1 cellular context compared by ENCODE assay signal in the genomic region with DNA sequence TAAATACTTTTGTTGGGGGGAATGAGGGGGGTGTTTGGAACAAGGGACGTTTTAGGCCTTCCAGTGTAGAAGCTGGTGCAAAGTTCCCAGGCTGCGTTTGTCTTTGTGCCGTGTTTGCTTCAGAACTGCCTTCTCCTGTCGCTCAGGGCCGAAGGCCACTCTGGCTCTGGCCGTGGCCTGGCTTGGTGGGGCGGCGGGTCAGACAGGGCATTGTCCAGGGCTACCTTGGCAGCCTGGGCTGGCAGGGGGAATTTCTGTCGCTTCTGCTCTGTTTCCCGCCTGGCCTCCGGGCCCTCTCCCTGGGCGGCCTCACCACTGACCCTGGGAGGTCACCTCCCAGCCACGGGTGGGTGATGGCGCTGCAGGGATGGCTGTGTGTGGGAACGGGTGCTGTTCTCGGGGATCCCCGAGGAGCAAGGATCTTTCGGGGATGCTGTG.
TF ChIP-seq lines count a peak whose summit lies in the region.

No MANE protein-coding gene starts in this region.

TF ChIP-seq in HepG2, 621 proteins besides CTCF, POLR2A, EP300 and RAD21 (continued from another document):
- TF ChIP-seq, protein P1, sequence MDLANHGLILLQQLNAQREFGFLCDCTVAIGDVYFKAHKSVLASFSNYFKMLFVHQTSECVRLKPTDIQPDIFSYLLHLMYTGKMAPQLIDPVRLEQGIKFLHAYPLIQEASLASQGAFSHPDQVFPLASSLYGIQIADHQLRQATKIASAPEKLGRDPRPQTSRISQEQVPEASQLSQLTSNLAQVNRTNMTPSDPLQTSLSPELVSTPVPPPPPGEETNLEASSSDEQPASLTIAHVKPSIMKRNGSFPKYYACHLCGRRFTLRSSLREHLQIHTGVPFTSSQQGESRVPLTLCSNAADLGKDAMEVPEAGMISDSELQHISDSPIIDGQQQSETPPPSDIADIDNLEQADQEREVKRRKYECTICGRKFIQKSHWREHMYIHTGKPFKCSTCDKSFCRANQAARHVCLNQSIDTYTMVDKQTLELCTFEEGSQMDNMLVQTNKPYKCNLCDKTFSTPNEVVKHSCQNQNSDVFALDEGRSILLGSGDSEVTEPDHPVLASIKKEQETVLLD (CRISPR knock-in tag; IDR thresholded peaks at IDR 0.05; ENCODE audit: low read depth) = no peak
- TF ChIP-seq, protein P2, sequence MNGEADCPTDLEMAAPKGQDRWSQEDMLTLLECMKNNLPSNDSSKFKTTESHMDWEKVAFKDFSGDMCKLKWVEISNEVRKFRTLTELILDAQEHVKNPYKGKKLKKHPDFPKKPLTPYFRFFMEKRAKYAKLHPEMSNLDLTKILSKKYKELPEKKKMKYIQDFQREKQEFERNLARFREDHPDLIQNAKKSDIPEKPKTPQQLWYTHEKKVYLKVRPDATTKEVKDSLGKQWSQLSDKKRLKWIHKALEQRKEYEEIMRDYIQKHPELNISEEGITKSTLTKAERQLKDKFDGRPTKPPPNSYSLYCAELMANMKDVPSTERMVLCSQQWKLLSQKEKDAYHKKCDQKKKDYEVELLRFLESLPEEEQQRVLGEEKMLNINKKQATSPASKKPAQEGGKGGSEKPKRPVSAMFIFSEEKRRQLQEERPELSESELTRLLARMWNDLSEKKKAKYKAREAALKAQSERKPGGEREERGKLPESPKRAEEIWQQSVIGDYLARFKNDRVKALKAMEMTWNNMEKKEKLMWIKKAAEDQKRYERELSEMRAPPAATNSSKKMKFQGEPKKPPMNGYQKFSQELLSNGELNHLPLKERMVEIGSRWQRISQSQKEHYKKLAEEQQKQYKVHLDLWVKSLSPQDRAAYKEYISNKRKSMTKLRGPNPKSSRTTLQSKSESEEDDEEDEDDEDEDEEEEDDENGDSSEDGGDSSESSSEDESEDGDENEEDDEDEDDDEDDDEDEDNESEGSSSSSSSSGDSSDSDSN (CRISPR knock-in tag; IDR thresholded peaks at IDR 0.05) = peak; percentile 54
- TF ChIP-seq, protein P3, sequence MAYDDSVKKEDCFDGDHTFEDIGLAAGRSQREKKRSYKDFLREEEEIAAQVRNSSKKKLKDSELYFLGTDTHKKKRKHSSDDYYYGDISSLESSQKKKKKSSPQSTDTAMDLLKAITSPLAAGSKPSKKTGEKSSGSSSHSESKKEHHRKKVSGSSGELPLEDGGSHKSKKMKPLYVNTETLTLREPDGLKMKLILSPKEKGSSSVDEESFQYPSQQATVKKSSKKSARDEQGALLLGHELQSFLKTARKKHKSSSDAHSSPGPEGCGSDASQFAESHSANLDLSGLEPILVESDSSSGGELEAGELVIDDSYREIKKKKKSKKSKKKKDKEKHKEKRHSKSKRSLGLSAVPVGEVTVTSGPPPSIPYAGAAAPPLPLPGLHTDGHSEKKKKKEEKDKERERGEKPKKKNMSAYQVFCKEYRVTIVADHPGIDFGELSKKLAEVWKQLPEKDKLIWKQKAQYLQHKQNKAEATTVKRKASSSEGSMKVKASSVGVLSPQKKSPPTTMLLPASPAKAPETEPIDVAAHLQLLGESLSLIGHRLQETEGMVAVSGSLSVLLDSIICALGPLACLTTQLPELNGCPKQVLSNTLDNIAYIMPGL (CRISPR knock-in tag; IDR thresholded peaks at IDR 0.05; ENCODE audit: borderline replicate concordance in 1 of 2, low read depth in 1 of 2) = 0 out of 4 replicates have a peak, but pooled peaks of 1 of the 2 experiments have one; percentile 24
- TF ChIP-seq SALL1 (CRISPR knock-in tag; IDR thresholded peaks at IDR 0.05) (peak; percentile 47; the same call in 1 of the 2 replicates), ZNF644 (CRISPR knock-in tag; IDR thresholded peaks at IDR 0.05; ENCODE audit: low read depth) (no peak), RXRA (CRISPR knock-in tag; IDR thresholded peaks at IDR 0.05) (peak; percentile 41; the same call in 1 of the 2 replicates), TAF1 (CRISPR knock-in tag; IDR thresholded peaks at IDR 0.05) (peak; percentile 49; the same call in 1 of the 2 replicates), NFYB (CRISPR knock-in tag; IDR thresholded peaks at IDR 0.05) (no peak), ZNF563 (CRISPR knock-in tag; IDR thresholded peaks at IDR 0.05) (no peak), PHF8 (CRISPR knock-in tag; IDR thresholded peaks at IDR 0.05) (peak; percentile 38; the same call in 1 of the 2 replicates)
- TF ChIP-seq, protein P4, sequence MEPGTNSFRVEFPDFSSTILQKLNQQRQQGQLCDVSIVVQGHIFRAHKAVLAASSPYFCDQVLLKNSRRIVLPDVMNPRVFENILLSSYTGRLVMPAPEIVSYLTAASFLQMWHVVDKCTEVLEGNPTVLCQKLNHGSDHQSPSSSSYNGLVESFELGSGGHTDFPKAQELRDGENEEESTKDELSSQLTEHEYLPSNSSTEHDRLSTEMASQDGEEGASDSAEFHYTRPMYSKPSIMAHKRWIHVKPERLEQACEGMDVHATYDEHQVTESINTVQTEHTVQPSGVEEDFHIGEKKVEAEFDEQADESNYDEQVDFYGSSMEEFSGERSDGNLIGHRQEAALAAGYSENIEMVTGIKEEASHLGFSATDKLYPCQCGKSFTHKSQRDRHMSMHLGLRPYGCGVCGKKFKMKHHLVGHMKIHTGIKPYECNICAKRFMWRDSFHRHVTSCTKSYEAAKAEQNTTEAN (CRISPR knock-in tag; conservative IDR thresholded peaks at IDR 0.05) = no peak
- TF ChIP-seq, protein P5, sequence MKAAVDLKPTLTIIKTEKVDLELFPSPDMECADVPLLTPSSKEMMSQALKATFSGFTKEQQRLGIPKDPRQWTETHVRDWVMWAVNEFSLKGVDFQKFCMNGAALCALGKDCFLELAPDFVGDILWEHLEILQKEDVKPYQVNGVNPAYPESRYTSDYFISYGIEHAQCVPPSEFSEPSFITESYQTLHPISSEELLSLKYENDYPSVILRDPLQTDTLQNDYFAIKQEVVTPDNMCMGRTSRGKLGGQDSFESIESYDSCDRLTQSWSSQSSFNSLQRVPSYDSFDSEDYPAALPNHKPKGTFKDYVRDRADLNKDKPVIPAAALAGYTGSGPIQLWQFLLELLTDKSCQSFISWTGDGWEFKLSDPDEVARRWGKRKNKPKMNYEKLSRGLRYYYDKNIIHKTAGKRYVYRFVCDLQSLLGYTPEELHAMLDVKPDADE (CRISPR knock-in tag; IDR thresholded peaks at IDR 0.05) = no peak
- TF ChIP-seq, protein P6, sequence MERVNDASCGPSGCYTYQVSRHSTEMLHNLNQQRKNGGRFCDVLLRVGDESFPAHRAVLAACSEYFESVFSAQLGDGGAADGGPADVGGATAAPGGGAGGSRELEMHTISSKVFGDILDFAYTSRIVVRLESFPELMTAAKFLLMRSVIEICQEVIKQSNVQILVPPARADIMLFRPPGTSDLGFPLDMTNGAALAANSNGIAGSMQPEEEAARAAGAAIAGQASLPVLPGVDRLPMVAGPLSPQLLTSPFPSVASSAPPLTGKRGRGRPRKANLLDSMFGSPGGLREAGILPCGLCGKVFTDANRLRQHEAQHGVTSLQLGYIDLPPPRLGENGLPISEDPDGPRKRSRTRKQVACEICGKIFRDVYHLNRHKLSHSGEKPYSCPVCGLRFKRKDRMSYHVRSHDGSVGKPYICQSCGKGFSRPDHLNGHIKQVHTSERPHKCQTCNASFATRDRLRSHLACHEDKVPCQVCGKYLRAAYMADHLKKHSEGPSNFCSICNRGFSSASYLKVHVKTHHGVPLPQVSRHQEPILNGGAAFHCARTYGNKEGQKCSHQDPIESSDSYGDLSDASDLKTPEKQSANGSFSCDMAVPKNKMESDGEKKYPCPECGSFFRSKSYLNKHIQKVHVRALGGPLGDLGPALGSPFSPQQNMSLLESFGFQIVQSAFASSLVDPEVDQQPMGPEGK (CRISPR knock-in tag; IDR thresholded peaks at IDR 0.05) = peak; percentile 63
- TF ChIP-seq, protein P7, sequence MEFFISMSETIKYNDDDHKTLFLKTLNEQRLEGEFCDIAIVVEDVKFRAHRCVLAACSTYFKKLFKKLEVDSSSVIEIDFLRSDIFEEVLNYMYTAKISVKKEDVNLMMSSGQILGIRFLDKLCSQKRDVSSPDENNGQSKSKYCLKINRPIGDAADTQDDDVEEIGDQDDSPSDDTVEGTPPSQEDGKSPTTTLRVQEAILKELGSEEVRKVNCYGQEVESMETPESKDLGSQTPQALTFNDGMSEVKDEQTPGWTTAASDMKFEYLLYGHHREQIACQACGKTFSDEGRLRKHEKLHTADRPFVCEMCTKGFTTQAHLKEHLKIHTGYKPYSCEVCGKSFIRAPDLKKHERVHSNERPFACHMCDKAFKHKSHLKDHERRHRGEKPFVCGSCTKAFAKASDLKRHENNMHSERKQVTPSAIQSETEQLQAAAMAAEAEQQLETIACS (CRISPR knock-in tag; IDR thresholded peaks at IDR 0.05) = no peak
- TF ChIP-seq, protein P8, sequence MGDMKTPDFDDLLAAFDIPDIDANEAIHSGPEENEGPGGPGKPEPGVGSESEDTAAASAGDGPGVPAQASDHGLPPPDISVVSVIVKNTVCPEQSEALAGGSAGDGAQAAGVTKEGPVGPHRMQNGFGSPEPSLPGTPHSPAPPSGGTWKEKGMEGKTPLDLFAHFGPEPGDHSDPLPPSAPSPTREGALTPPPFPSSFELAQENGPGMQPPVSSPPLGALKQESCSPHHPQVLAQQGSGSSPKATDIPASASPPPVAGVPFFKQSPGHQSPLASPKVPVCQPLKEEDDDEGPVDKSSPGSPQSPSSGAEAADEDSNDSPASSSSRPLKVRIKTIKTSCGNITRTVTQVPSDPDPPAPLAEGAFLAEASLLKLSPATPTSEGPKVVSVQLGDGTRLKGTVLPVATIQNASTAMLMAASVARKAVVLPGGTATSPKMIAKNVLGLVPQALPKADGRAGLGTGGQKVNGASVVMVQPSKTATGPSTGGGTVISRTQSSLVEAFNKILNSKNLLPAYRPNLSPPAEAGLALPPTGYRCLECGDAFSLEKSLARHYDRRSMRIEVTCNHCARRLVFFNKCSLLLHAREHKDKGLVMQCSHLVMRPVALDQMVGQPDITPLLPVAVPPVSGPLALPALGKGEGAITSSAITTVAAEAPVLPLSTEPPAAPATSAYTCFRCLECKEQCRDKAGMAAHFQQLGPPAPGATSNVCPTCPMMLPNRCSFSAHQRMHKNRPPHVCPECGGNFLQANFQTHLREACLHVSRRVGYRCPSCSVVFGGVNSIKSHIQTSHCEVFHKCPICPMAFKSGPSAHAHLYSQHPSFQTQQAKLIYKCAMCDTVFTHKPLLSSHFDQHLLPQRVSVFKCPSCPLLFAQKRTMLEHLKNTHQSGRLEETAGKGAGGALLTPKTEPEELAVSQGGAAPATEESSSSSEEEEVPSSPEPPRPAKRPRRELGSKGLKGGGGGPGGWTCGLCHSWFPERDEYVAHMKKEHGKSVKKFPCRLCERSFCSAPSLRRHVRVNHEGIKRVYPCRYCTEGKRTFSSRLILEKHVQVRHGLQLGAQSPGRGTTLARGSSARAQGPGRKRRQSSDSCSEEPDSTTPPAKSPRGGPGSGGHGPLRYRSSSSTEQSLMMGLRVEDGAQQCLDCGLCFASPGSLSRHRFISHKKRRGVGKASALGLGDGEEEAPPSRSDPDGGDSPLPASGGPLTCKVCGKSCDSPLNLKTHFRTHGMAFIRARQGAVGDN (CRISPR knock-in tag; IDR thresholded peaks at IDR 0.05) = peak; percentile 83
